ENCODE assay signal across 10 cellular contexts in genomic region chr10:3720228-3721019, GRCh38.
DNase-seq lines count a peak whose midpoint lies in the region; ATAC-seq, FAIRE-seq and TF ChIP-seq lines count a peak whose summit lies in the region.
"Had no signal": no experiment of that assay in that cellular context is flagged by ENCODE, and none has a peak within 500 bp of the region (broad histone marks: within the 10 kb centered on the region; RNA-seq: fewer than 3 reads in every experiment).

No MANE protein-coding gene starts in this region.

- peaks cover 27% of the 10 kb centered on the region for H3K27me3 Mint-ChIP-seq in astrocyte (ENCODE audit: low read depth, unreplicated experiment)

- no peaks in the 10 kb centered on the region for H3K36me3 ChIP-seq in astrocyte (ENCODE audit: insufficient read depth, low read length)
- no peaks in the 10 kb centered on the region for H3K36me3 ChIP-seq in subcutaneous abdominal adipose tissue (ENCODE audit: control insufficient read depth in 5 of 5, insufficient read depth in 5 of 5, low read length in 5 of 5)

- H3K4me1 ChIP-seq in astrocyte (ENCODE audit: insufficient read depth, low read length) (peaks cover 3% of the 10 kb centered on the region), subcutaneous abdominal adipose tissue (ENCODE audit: control insufficient read depth in 5 of 5, insufficient read depth in 5 of 5, low read length in 5 of 5) (peaks cover 4 to 13% (median 9%) of the 10 kb centered on the region in 5 donors)

- H3K4me3 Mint-ChIP-seq in astrocyte (ENCODE audit: unreplicated experiment) = no peak overlapping the region

- DNase-seq in NK-92 treated with Interleukin-12 subunit alpha and Interleukin-12 subunit beta, amount 100 ng/mL, for 24 hours (lab: John Stamatoyannopoulos, UW) = peak; percentile 56
- DNase-seq in NK-92 (lab: John Stamatoyannopoulos, UW; ENCODE audit: unreplicated experiment) (no peak), astrocyte (ENCODE audit: low read depth) (peak; percentile 88), iris pigment epithelial cell (ENCODE audit: low read depth) (peak; percentile 99), islet precursor cell (no peak)
- DNase-seq: NCI-H146 had no signal

- H3K79me2 ChIP-seq in astrocyte (ENCODE audit: insufficient read depth, low read length) = no peaks in the 10 kb centered on the region

- peak; percentile 60 for FAIRE-seq in astrocyte (lab: Jason Lieb, UNC)

- peaks cover 2% of the 10 kb centered on the region for H3K4me1 Mint-ChIP-seq in astrocyte (ENCODE audit: low read depth, unreplicated experiment)

- no peak overlapping the region for H3K27ac Mint-ChIP-seq in astrocyte (ENCODE audit: unreplicated experiment)

- TF ChIP-seq CTCF in astrocyte (IDR thresholded peaks at IDR 0.05; ENCODE audit: insufficient read depth, low read depth, low read length) = no peak

- H3K4me3 ChIP-seq in astrocyte (ENCODE audit: insufficient read depth, low read depth, low read length) = no peak overlapping the region
- H3K4me3 ChIP-seq in subcutaneous abdominal adipose tissue (ENCODE audit: low read depth in 1 of 5, low read length in 5 of 5) = peak overlapping the region in 3 of 5 donors; percentile 1 to 35 (median 26)

- H3K9me3 Mint-ChIP-seq in astrocyte (ENCODE audit: unreplicated experiment) = peaks cover 1% of the 10 kb centered on the region

- H3K9ac ChIP-seq in astrocyte (ENCODE audit: low read length) (no peak overlapping the region), subcutaneous abdominal adipose tissue (ENCODE audit: low read length in 5 of 5) (peak overlapping the region in 2 of 5 donors; percentile 21 to 22)

- no peak overlapping the region for H3K4me2 ChIP-seq in astrocyte (ENCODE audit: low read length)

- H3K27me3 ChIP-seq in astrocyte (ENCODE audit: insufficient read depth, low read length) (no peaks in the 10 kb centered on the region), subcutaneous abdominal adipose tissue (ENCODE audit: control insufficient read depth in 5 of 5, insufficient read depth in 4 of 5, low read length in 5 of 5) (no peaks in the 10 kb centered on the region)

- H3K27ac ChIP-seq in astrocyte (ENCODE audit: low read depth, low read length) (no peak overlapping the region), subcutaneous abdominal adipose tissue (ENCODE audit: low read depth, low read length) (peak overlapping the region; percentile 77)
- H3K27ac ChIP-seq: 22Rv1 had no signal

- H2AFZ ChIP-seq in astrocyte (ENCODE audit: low read depth, low read length) = no peak overlapping the region

- H3K9me3 ChIP-seq in astrocyte (ENCODE audit: insufficient read depth, low read depth, low read length) = no peaks in the 10 kb centered on the region
- H3K9me3 ChIP-seq in subcutaneous abdominal adipose tissue (ENCODE audit: control insufficient read depth in 5 of 5, low read length in 5 of 5) = no peaks in the 10 kb centered on the region

- H3K36me3 Mint-ChIP-seq in astrocyte (ENCODE audit: low read depth, unreplicated experiment) = no peaks in the 10 kb centered on the region

- H4K20me1 ChIP-seq in astrocyte (ENCODE audit: insufficient read depth, low read length) = no peaks in the 10 kb centered on the region

- ATAC-seq in GM21737 (IDR thresholded peaks at IDR 0.05; ENCODE audit: unreplicated experiment) (no peak), HG02852 (IDR thresholded peaks at IDR 0.05; ENCODE audit: unreplicated experiment) (no peak)

Comparison
In these comparisons a context has a peak if more than half of its experiments do, and no peak if none do; other contexts are left out.
1. DNase-seq: peak in NK-92 treated with Interleukin-12 subunit alpha and Interleukin-12 subunit beta, amount 100 ng/mL, for 24 hours (single experiment), astrocyte (single experiment) and iris pigment epithelial cell (single experiment); none in NK-92 (single experiment) and islet precursor cell (single experiment).